ENCODE assay signal across 29 cellular contexts in genomic region chr7:102869195-102869594, GRCh38.
"Had no signal": no experiment of that assay in that cellular context is flagged by ENCODE, and none has a peak within 500 bp of the region (broad histone marks: within the 10 kb centered on the region; RNA-seq: fewer than 3 reads in every experiment).

No MANE protein-coding gene starts in this region.

- H3K9me3 Mint-ChIP-seq: stimulated activated effector memory CD8-positive, alpha-beta T cell treated with anti-CD3 and anti-CD28 coated beads, Interleukin-12 subunit alpha, Interleukin-12 subunit beta, amount 100 ng/mL, for 72 hours; stimulated activated memory B cell treated with anti-CD40 and anti-IgM and Interleukin-4, amounts not matched to agents 10 μg/mL and 1 μg/mL and 100 μg/mL, for 72 hours; stimulated activated naive CD8-positive, alpha-beta T cell treated with anti-CD3 and anti-CD28 coated beads, Interleukin-15, amount 100 ng/mL, for 72 hours; stimulated activated naive CD8-positive, alpha-beta T cell treated with anti-CD3 and anti-CD28 coated beads, Interleukin-15, Interleukin-2, amounts not matched to agents 100 ng/mL and 50 ng/mL, for 24 hours; type B pancreatic cell had no signal

- H3K27ac Mint-ChIP-seq: stimulated activated effector memory CD8-positive, alpha-beta T cell treated with anti-CD3 and anti-CD28 coated beads, Interleukin-12 subunit alpha, Interleukin-12 subunit beta, amount 100 ng/mL, for 72 hours; stimulated activated memory B cell treated with anti-CD40 and anti-IgM and Interleukin-4, amounts not matched to agents 10 μg/mL and 1 μg/mL and 100 μg/mL, for 72 hours; stimulated activated naive B cell treated with anti-CD40 and anti-IgM and Interleukin-4, amounts not matched to agents 10 μg/mL and 1 μg/mL and 100 μg/mL, for 72 hours; stimulated activated naive CD8-positive, alpha-beta T cell treated with anti-CD3 and anti-CD28 coated beads, Interleukin-15, amount 100 ng/mL, for 72 hours; stimulated activated naive CD8-positive, alpha-beta T cell treated with anti-CD3 and anti-CD28 coated beads, Interleukin-15, Interleukin-2, amounts not matched to agents 100 ng/mL and 50 ng/mL, for 24 hours; type B pancreatic cell had no signal

- DNase-seq: stimulated activated CD4-positive, alpha-beta T cell treated with anti-CD3 and anti-CD28 coated beads, Interleukin-2, amount 100 ng/mL, for 48 hours; stimulated activated CD4-positive, alpha-beta T cell treated with anti-CD3 and anti-CD28 coated beads, Interleukin-4, amount 100 ng/mL, for 1 hour; stimulated activated CD4-positive, alpha-beta T cell treated with anti-CD3 and anti-CD28 coated beads, Interleukin-4, amount 100 ng/mL, for 24 hours; stimulated activated CD4-positive, alpha-beta T cell treated with anti-CD3 and anti-CD28 coated beads, Interleukin-4, amount 100 ng/mL, for 4 hours; stimulated activated CD8-positive, alpha-beta memory T cell treated with anti-CD3 and anti-CD28 coated beads, Interleukin-4, amount 100 ng/mL, for 48 hours; stimulated activated naive B cell treated with anti-CD40 and anti-IgM and Interleukin-4, amounts not matched to agents 10 μg/mL and 1 μg/mL and 100 μg/mL, for 72 hours; stimulated activated naive CD4-positive, alpha-beta T cell; stimulated activated naive CD4-positive, alpha-beta T cell treated with Interleukin-2 at 50 U/mL for 16 hours; stimulated activated naive CD8-positive, alpha-beta T cell treated with anti-CD3 and anti-CD28 coated beads, Interleukin-15, amount 100 ng/mL, for 72 hours; stimulated activated naive CD8-positive, alpha-beta T cell treated with anti-CD3 and anti-CD28 coated beads, Interleukin-15, Interleukin-2, amounts not matched to agents 100 U/mL and 50 U/mL, for 24 hours; stomach; substantia nigra; testis; thyroid gland; tibial artery; transverse colon; trophoblast cell; upper lobe of left lung; upper lobe of right lung; uterus had no signal

- FAIRE-seq: urothelium cell line had no signal

- H3K4me3 Mint-ChIP-seq: stimulated activated effector memory CD8-positive, alpha-beta T cell treated with anti-CD3 and anti-CD28 coated beads, Interleukin-12 subunit alpha, Interleukin-12 subunit beta, amount 100 ng/mL, for 72 hours; stimulated activated memory B cell treated with anti-CD40 and anti-IgM and Interleukin-4, amounts not matched to agents 10 μg/mL and 1 μg/mL and 100 μg/mL, for 72 hours; stimulated activated naive B cell treated with anti-CD40 and anti-IgM and Interleukin-4, amounts not matched to agents 10 μg/mL and 1 μg/mL and 100 μg/mL, for 72 hours; stimulated activated naive CD8-positive, alpha-beta T cell treated with anti-CD3 and anti-CD28 coated beads, Interleukin-15, amount 100 ng/mL, for 72 hours; stimulated activated naive CD8-positive, alpha-beta T cell treated with anti-CD3 and anti-CD28 coated beads, Interleukin-15, Interleukin-2, amounts not matched to agents 100 ng/mL and 50 ng/mL, for 24 hours; type B pancreatic cell had no signal

- H3K4me3 ChIP-seq: stomach, suprapubic skin, testis, thoracic aorta, thyroid gland, tibial artery, tibial nerve, transverse colon, upper lobe of left lung, upper lobe of right lung, uterus, vagina had no signal

- H3K4me1 ChIP-seq: suprapubic skin, testis, thyroid gland, transverse colon, upper lobe of left lung, upper lobe of right lung, uterus, vagina had no signal

- H3K27ac ChIP-seq: stomach, suprapubic skin, testis, thoracic aorta, thyroid gland, tibial artery, tibial nerve, transverse colon, upper lobe of left lung, upper lobe of right lung, uterus, vagina had no signal

- H3K27me3 ChIP-seq: stomach, suprapubic skin, testis, thyroid gland, tibial artery, tibial nerve, transverse colon, upper lobe of left lung, upper lobe of right lung, uterus, vagina had no signal

- H3K27me3 Mint-ChIP-seq: stimulated activated memory B cell treated with anti-CD40 and anti-IgM and Interleukin-4, amounts not matched to agents 10 μg/mL and 1 μg/mL and 100 μg/mL, for 72 hours; stimulated activated naive B cell treated with anti-CD40 and anti-IgM and Interleukin-4, amounts not matched to agents 10 μg/mL and 1 μg/mL and 100 μg/mL, for 72 hours; stimulated activated naive CD8-positive, alpha-beta T cell treated with anti-CD3 and anti-CD28 coated beads, Interleukin-15, amount 100 ng/mL, for 72 hours; stimulated activated naive CD8-positive, alpha-beta T cell treated with anti-CD3 and anti-CD28 coated beads, Interleukin-15, Interleukin-2, amounts not matched to agents 100 ng/mL and 50 ng/mL, for 24 hours; type B pancreatic cell had no signal

- H3K9me3 ChIP-seq: stomach, suprapubic skin, testis, thoracic aorta, thyroid gland, tibial artery, tibial nerve, transverse colon, upper lobe of left lung, upper lobe of right lung, uterus, vagina had no signal

- H3K36me3 Mint-ChIP-seq: stimulated activated effector memory CD8-positive, alpha-beta T cell treated with anti-CD3 and anti-CD28 coated beads, Interleukin-12 subunit alpha, Interleukin-12 subunit beta, amount 100 ng/mL, for 72 hours had no signal

- ATAC-seq: stimulated activated effector memory CD8-positive, alpha-beta T cell treated with anti-CD3 and anti-CD28 coated beads, Interleukin-12 subunit alpha, Interleukin-12 subunit beta, amount 100 ng/mL, for 72 hours; stimulated activated memory B cell treated with anti-CD40 and anti-IgM and Interleukin-4, amounts not matched to agents 10 μg/mL and 1 μg/mL and 100 μg/mL, for 72 hours; stimulated activated naive B cell treated with anti-CD40 and anti-IgM and Interleukin-4, amounts not matched to agents 10 μg/mL and 1 μg/mL and 100 μg/mL, for 72 hours; stimulated activated naive CD8-positive, alpha-beta T cell treated with anti-CD3 and anti-CD28 coated beads, Interleukin-15, amount 100 ng/mL, for 72 hours; stimulated activated naive CD8-positive, alpha-beta T cell treated with anti-CD3 and anti-CD28 coated beads, Interleukin-15, Interleukin-2, amounts not matched to agents 100 U/mL and 50 U/mL, for 24 hours; upper lobe of right lung had no signal

- H3K36me3 ChIP-seq: suprapubic skin, thoracic aorta, thyroid gland, tibial artery, transverse colon, upper lobe of left lung, upper lobe of right lung, uterus, vagina had no signal
